Comparison of ENCODE assay signal across 1 cellular context in genomic region chr20:47354388-47354709, GRCh38.
A peak's percentile ranks its signal among the peaks of the same experiment; 100 is the strongest.
TF ChIP-seq lines count a peak whose summit lies in the region.

No MANE protein-coding gene starts in this region.

TF ChIP-seq in HepG2, 621 proteins besides CTCF, POLR2A, EP300 and RAD21 (continued from another document):
- no peak for TF ChIP-seq HBP1 (CRISPR knock-in tag; IDR thresholded peaks at IDR 0.05; ENCODE audit: low read depth)
- no peak for TF ChIP-seq STAG1 (CRISPR knock-in tag; IDR thresholded peaks at IDR 0.05)
- 0 out of 3 replicates have a peak, but pooled peaks have one; percentile 7 for TF ChIP-seq MXI1 (IDR thresholded peaks at IDR 0.05; ENCODE audit: borderline replicate concordance, low read depth, low read length)
- TF ChIP-seq ZNF879 (CRISPR knock-in tag; IDR thresholded peaks at IDR 0.05) = 0 out of 2 replicates have a peak, but pooled peaks have one; percentile 65
- 0 out of 2 replicates have a peak, but pooled peaks have one; percentile 0 for TF ChIP-seq SNAPC5 (CRISPR knock-in tag; IDR thresholded peaks at IDR 0.05; ENCODE audit: borderline replicate concordance)
- peak; percentile 20; the same call in 1 of the 2 replicates for TF ChIP-seq RBFOX2 (IDR thresholded peaks at IDR 0.05; ENCODE audit: low read depth, low read length)
- TF ChIP-seq ZNF33A (CRISPR knock-in tag; IDR thresholded peaks at IDR 0.05; ENCODE audit: borderline replicate concordance) = 0 out of 2 replicates have a peak, but pooled peaks have one; percentile 10
- TF ChIP-seq ZFP82 (CRISPR knock-in tag; IDR thresholded peaks at IDR 0.05; ENCODE audit: borderline replicate concordance) = peak; percentile 68; the same call in 1 of the 2 replicates
- TF ChIP-seq BCL6 (CRISPR knock-in tag; IDR thresholded peaks at IDR 0.05) = no peak; the same call in 1 of the 2 replicates
- TF ChIP-seq ZFP37 (CRISPR knock-in tag; IDR thresholded peaks at IDR 0.05; ENCODE audit: borderline replicate concordance) = 0 out of 2 replicates have a peak, but pooled peaks have one; percentile 17
- TF ChIP-seq CC2D1A (CRISPR knock-in tag; IDR thresholded peaks at IDR 0.05) = 0 out of 2 replicates have a peak, but pooled peaks have one; percentile 19
- 0 out of 2 replicates have a peak, but pooled peaks have one; percentile 6 for TF ChIP-seq TEF (CRISPR knock-in tag; IDR thresholded peaks at IDR 0.05)
- TF ChIP-seq ETS1 (CRISPR knock-in tag; IDR thresholded peaks at IDR 0.05) = 0 out of 2 replicates have a peak, but pooled peaks have one; percentile 42
- TF ChIP-seq ZNF816 (CRISPR knock-in tag; IDR thresholded peaks at IDR 0.05; ENCODE audit: borderline replicate concordance) = peak; percentile 31; the same call in 1 of the 2 replicates
- TF ChIP-seq ZNF670 (CRISPR knock-in tag; IDR thresholded peaks at IDR 0.05; ENCODE audit: borderline replicate concordance) = 0 out of 2 replicates have a peak, but pooled peaks have one; percentile 31
- no peak for TF ChIP-seq SOX13 (IDR thresholded peaks at IDR 0.05)
- 0 out of 4 replicates have a peak, but pooled peaks of 1 of the 2 experiments have one; percentile 0 for TF ChIP-seq SOX13 (CRISPR knock-in tag; conservative IDR thresholded peaks at IDR 0.05 in 1 of 2, IDR thresholded peaks at IDR 0.05 in 1 of 2)
- no peak for TF ChIP-seq ZBTB8A (CRISPR knock-in tag; IDR thresholded peaks at IDR 0.05; ENCODE audit: borderline replicate concordance, low read depth)
- TF ChIP-seq ZNF800 (CRISPR knock-in tag; IDR thresholded peaks at IDR 0.05) = peak; percentile 54; the same call in 1 of the 2 replicates
- 0 out of 2 replicates have a peak, but pooled peaks have one; percentile 63 for TF ChIP-seq THAP7 (CRISPR knock-in tag; IDR thresholded peaks at IDR 0.05)
